In the genomic region with DNA sequence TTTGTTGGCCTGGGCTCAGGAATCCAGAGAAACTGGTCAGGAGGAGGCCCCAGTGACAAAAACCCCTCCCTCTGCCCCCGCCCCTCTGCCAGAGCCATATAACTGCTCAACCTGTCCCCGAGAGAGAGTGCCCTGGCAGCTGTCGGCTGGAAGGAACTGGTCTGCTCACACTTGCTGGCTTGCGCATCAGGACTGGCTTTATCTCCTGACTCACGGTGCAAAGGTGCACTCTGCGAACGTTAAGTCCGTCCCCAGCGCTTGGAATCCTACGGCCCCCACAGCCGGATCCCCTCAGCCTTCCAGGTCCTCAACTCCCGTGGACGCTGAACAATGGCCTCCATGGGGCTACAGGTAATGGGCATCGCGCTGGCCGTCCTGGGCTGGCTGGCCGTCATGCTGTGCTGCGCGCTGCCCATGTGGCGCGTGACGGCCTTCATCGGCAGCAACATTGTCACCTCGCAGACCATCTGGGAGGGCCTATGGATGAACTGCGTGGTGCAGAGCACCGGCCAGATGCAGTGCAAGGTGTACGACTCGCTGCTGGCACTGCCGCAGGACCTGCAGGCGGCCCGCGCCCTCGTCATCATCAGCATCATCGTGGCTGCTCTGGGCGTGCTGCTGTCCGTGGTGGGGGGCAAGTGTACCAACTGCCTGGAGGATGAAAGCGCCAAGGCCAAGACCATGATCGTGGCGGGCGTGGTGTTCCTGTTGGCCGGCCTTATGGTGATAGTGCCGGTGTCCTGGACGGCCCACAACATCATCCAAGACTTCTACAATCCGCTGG, we compare ENCODE assay signal across 9 cellular contexts. TPM values are rescaled to one million over a fixed set of nuclear protein-coding genes. Genes with fewer than 3 reads are reported as not detected.
DNase-seq lines count a peak whose midpoint lies in the region; ATAC-seq and TF ChIP-seq lines count a peak whose summit lies in the region.
"Had no signal": no experiment of that assay in that cellular context is flagged by ENCODE, and none has a peak within 500 bp of the region (broad histone marks: within the 10 kb centered on the region; RNA-seq: fewer than 3 reads in every experiment).

Gene CLDN4 (plus strand): TSS at position 125 of the 784 bp plus-strand sequence. CDS start 206 bp downstream, at position 331.

- TF ChIP-seq CTCF in RWPE2 (IDR thresholded peaks at IDR 0.05; ENCODE audit: poor library complexity, severe bottlenecking): no peak
- no peak for TF ChIP-seq CTCF in stomach (IDR thresholded peaks at IDR 0.05)

- H3K9me3 ChIP-seq in RWPE2 (ENCODE audit: severe bottlenecking): no peaks in the 10 kb centered on the region
- H3K9me3 ChIP-seq in stomach: no peaks in the 10 kb centered on the region

- WGBS in stomach, 5 donors: 31 to 65% (median 41%) methylated on average over 11 to 44 of the region's 44 CpGs

- H3K27me3 ChIP-seq in RWPE2 (ENCODE audit: insufficient read depth, poor library complexity, severe bottlenecking) (no peaks in the 10 kb centered on the region), stomach (peaks cover 0 to 61% (median 10%) of the 10 kb centered on the region in 3 donors)

- H3K4me3 ChIP-seq in RWPE2 (ENCODE audit: severe bottlenecking) (peak within 1 kb of the TSS; percentile 29), stomach (peak within 1 kb of the TSS in 3 of 4 donors; percentile 22 to 46 (median 41))

- ATAC-seq in RWPE2 (ENCODE audit: low read depth) (peak; percentile 49), HG03565 (IDR thresholded peaks at IDR 0.05; ENCODE audit: unreplicated experiment) (no peak), GM21367 (IDR thresholded peaks at IDR 0.05; ENCODE audit: unreplicated experiment) (no peak)

- DNase-seq in LoVo (ENCODE audit: low spot score) (peak; percentile 98), RWPE2 (ENCODE audit: low spot score) (peak; percentile 77), iPS-NIHi11 (ENCODE audit: low spot score) (peak; percentile 39), stomach (peak; percentile 85), NCI-H146 (lab: John Stamatoyannopoulos, UW) (no peak), NK-92 (lab: John Stamatoyannopoulos, UW; ENCODE audit: unreplicated experiment) (no peak)

- H3K4me1 ChIP-seq in RWPE2 (ENCODE audit: insufficient read depth, poor library complexity, severe bottlenecking) (peaks cover 47% of the 10 kb centered on the region), stomach (peaks cover 20 to 69% (median 64%) of the 10 kb centered on the region in 4 donors)

- no peak for TF ChIP-seq EP300 in stomach (IDR thresholded peaks at IDR 0.05)

- peak within 1 kb of the TSS; percentile 65 for H3K27ac ChIP-seq in RWPE2 (ENCODE audit: poor library complexity, severe bottlenecking)
- peak within 1 kb of the TSS; percentile 41 to 86 (median 71) for H3K27ac ChIP-seq in stomach

- intact Hi-C loops in stomach (cut with DNase I; ENCODE audit: low total_unique reads): no loop called here

- peak in 1 of 4 donors; percentile 33 for TF ChIP-seq POLR2A in stomach (IDR thresholded peaks at IDR 0.05)

- H3K36me3 ChIP-seq in RWPE2 (ENCODE audit: low read depth) (no peaks in the 10 kb centered on the region), stomach (no peaks in the 10 kb centered on the region)

RNA-seq across cellular contexts. Expression of gene CLDN4, which starts in this region (rescaled TPM):
- total RNA-seq in stomach: 100 to 1,000 TPM in 1 of 5 donors, 10 to 100 TPM in 3, not detected in 1; 15.6 to 523 (median 17.3) TPM
- polyA plus RNA-seq in stomach: 10 to 100 TPM in 2 of 3 donors, 1 to 10 TPM in 1; 2.4 to 51.2 (median 36.1) TPM
- total RNA-seq: SK-MEL-5 had no signal

Comparison
In these comparisons a context has a peak if more than half of its experiments do, and no peak if none do; other contexts are left out.
1. DNase-seq: peak in LoVo (single experiment), RWPE2 (single experiment), iPS-NIHi11 (single experiment) and stomach (single experiment); none in NCI-H146 (single experiment) and NK-92 (single experiment).